ENCODE assay signal across 8 cellular contexts in the genomic region with DNA sequence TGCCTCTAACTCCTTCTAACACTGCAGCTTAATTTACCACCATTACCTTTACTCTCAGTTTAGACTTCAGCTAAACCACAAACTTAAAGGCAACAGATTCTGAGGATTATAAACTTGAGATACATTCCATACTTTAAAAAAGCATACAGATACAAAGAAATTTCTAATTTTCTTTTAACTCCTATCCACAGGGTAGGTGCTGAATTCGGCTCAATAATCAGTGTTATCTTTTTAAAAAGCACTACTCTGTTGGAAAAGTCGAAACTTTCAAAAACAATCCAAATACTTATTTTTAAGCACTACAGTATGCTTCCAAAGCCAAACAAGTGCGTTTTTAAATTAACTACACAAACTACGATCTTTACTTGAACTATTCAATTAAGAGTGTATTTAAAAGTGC. TPM values are rescaled to one million over a fixed set of nuclear protein-coding genes. Genes with fewer than 3 reads are reported as not detected.
DNase-seq lines count a peak whose midpoint lies in the region; ATAC-seq and TF ChIP-seq lines count a peak whose summit lies in the region.

No MANE protein-coding gene starts in this region.

- H3K4me3 ChIP-seq in BE2C (ENCODE audit: low read depth, low read length) (peak overlapping the region; percentile 94), LNCaP clone FGC (ENCODE audit: low read depth, low read length) (peak overlapping the region; percentile 67), dorsolateral prefrontal cortex (peak overlapping the region; percentile 68 to 98 (median 85))

- no peak for ATAC-seq in GM21825 (IDR thresholded peaks at IDR 0.05; ENCODE audit: unreplicated experiment)

- H3K4me1 ChIP-seq in BE2C, result no peaks in the 10 kb centered on the region

- peak overlapping the region; percentile 83 to 96 (median 89) for H3K27ac Mint-ChIP-seq in nephron

- H3K36me3 ChIP-seq in BE2C, result peaks cover 51% of the 10 kb centered on the region

- H3K9me3 Mint-ChIP-seq in nephron, result no peaks in the 10 kb centered on the region

- TF ChIP-seq CTCF in BE2C (IDR thresholded peaks at IDR 0.05; ENCODE audit: low read depth, low read length) (no peak), LNCaP clone FGC (IDR thresholded peaks at IDR 0.05; ENCODE audit: control insufficient read depth, extremely low read depth, insufficient read depth) (no peak), dorsolateral prefrontal cortex (IDR thresholded peaks at IDR 0.05 in 54 of 56, conservative IDR thresholded peaks at IDR 0.05 in 2 of 56; ENCODE audit: low read depth in 1 of 56, partially characterized antibody in 56 of 56) (no peak), nephron (IDR thresholded peaks at IDR 0.05; ENCODE audit: unreplicated experiment in 3 of 3) (no peak)

- H3K27me3 Mint-ChIP-seq in nephron (ENCODE audit: low read depth), result no peaks in the 10 kb centered on the region

- H3K4me3 Mint-ChIP-seq in nephron, result peak overlapping the region; percentile 93 to 95 (median 94)

- DNase-seq in BE2C (no peak), LNCaP clone FGC (ENCODE audit: low read depth) (no peak), dorsolateral prefrontal cortex (no peak), retina (no peak), NCI-H146 treated with DMSO at 0.1 percent for 48 hours (lab: John Stamatoyannopoulos, UW; ENCODE audit: unreplicated experiment) (no peak), RKO (ENCODE audit: low spot score) (no peak)

- H3K36me3 Mint-ChIP-seq in nephron (ENCODE audit: low read depth), result peaks cover 41% of the 10 kb centered on the region

- peak overlapping the region in 19 of 59 donors; percentile 84 to 96 (median 90) for H3K27ac ChIP-seq in dorsolateral prefrontal cortex

- peaks cover 42% of the 10 kb centered on the region for H3K4me1 Mint-ChIP-seq in nephron

- no peaks in the 10 kb centered on the region for H3K27me3 ChIP-seq in BE2C
- no peaks in the 10 kb centered on the region for H3K27me3 ChIP-seq in dorsolateral prefrontal cortex

- H3K9me3 ChIP-seq in BE2C, result no peaks in the 10 kb centered on the region

- intact Hi-C loops in dorsolateral prefrontal cortex (cut with DNase I), result loop anchor here (2.0 to 10.0 kb wide), 4 partner anchors 77 to 611 kb away; partner anchors contain the start of genes BBIP1 (in 1 of the 2) and SHOC2 (in 1 of the 2)

RNA-seq across cellular contexts. Expression of gene SMNDC1, which starts 1.0 kb away (rescaled TPM):
- 58.2 TPM for polyA plus RNA-seq in BE2C (2012; ENCODE audit: insufficient read depth, insufficient read length, low read depth)
- 10 to 100 TPM; 17.1 to 34.9 (median 25.4) TPM for total RNA-seq in dorsolateral prefrontal cortex
